Comparison of ENCODE assay signal across 8 cellular contexts in genomic region chr9:5557606-5558587, GRCh38. TPM values are rescaled to one million over a fixed set of nuclear protein-coding genes. Genes with fewer than 3 reads are reported as not detected.
DNase-seq lines count a peak whose midpoint lies in the region; ATAC-seq lines count a peak whose summit lies in the region.

No MANE protein-coding gene starts in this region.

- H3K36me3 Mint-ChIP-seq in activated T-cell treated with anti-CD3 and anti-CD28 coated beads, Interleukin-2, amount 50 U/mL, for 4 hours (ENCODE audit: insufficient read depth), result no peaks in the 10 kb centered on the region
- peaks cover 4% of the 10 kb centered on the region for H3K36me3 Mint-ChIP-seq in memory B cell

- DNase-seq in GM19240 (ENCODE audit: insufficient read length, low spot score), result peak; percentile 14
- peak; percentile 30 for DNase-seq in activated T-cell treated with anti-CD3 and anti-CD28 coated beads, Interleukin-2, amount 50 U/mL, for 4 hours
- DNase-seq in memory B cell (ENCODE audit: low spot score in 2 of 2), result peak; percentile 18 to 23
- DNase-seq in cerebellar cortex (ENCODE audit: low spot score), result no peak
- no peak for DNase-seq in DMS79 treated with DMSO at 0.1 percent for 48 hours (lab: John Stamatoyannopoulos, UW)
- no peak for DNase-seq in hepatic stellate cell (ENCODE audit: low spot score)
- DNase-seq in NCI-H345 (lab: John Stamatoyannopoulos, UW), result no peak

- peak overlapping the region; percentile 42 for H3K27ac Mint-ChIP-seq in memory B cell

- H3K9me3 Mint-ChIP-seq in activated T-cell treated with anti-CD3 and anti-CD28 coated beads, Interleukin-2, amount 50 U/mL, for 4 hours, result no peaks in the 10 kb centered on the region
- H3K9me3 Mint-ChIP-seq in memory B cell, result no peaks in the 10 kb centered on the region

- ATAC-seq in HG03571 (IDR thresholded peaks at IDR 0.05; ENCODE audit: unreplicated experiment) (peak; percentile 60), memory B cell (ENCODE audit: low read depth) (peak; percentile 99)
- ATAC-seq in activated T-cell treated with anti-CD3 and anti-CD28 coated beads, Interleukin-2, amount 50 U/mL, for 4 hours, result peak; percentile 63 to 67

- no peaks in the 10 kb centered on the region for H3K27me3 Mint-ChIP-seq in activated T-cell treated with anti-CD3 and anti-CD28 coated beads, Interleukin-2, amount 50 U/mL, for 4 hours (ENCODE audit: low read depth)
- no peaks in the 10 kb centered on the region for H3K27me3 Mint-ChIP-seq in memory B cell

- no peak overlapping the region for H3K4me3 Mint-ChIP-seq in activated T-cell treated with anti-CD3 and anti-CD28 coated beads, Interleukin-2, amount 50 U/mL, for 4 hours
- peak overlapping the region; percentile 51 for H3K4me3 Mint-ChIP-seq in memory B cell

- peaks cover 51% of the 10 kb centered on the region for H3K4me1 Mint-ChIP-seq in activated T-cell treated with anti-CD3 and anti-CD28 coated beads, Interleukin-2, amount 50 U/mL, for 4 hours (ENCODE audit: low read depth)
- H3K4me1 Mint-ChIP-seq in memory B cell, result peaks cover 28% of the 10 kb centered on the region

RNA-seq across cellular contexts. Expression of gene PDCD1LG2, which starts 47.6 kb away (rescaled TPM):
- under 1 TPM in 2 of 3 donors, not detected in 1; 0.11 to 0.60 TPM for total RNA-seq in activated T-cell treated with anti-CD3 and anti-CD28 coated beads, Interleukin-2, amount 50 U/mL, for 4 hours

Comparison
In these comparisons a context has a peak if more than half of its experiments do, and no peak if none do; other contexts are left out.
1. DNase-seq: peak in GM19240 (single experiment), activated T-cell treated with anti-CD3 and anti-CD28 coated beads, Interleukin-2, amount 50 U/mL, for 4 hours (single experiment) and memory B cell (2 of 2); none in cerebellar cortex (single experiment), DMS79 treated with DMSO at 0.1 percent for 48 hours (single experiment), hepatic stellate cell (single experiment) and NCI-H345 (single experiment).
2. Peak in every context shown above with its lines, with median percentiles within 50 percentile points of each other: ATAC-seq.